10 cellular contexts compared by ENCODE assay signal in genomic region chr12:1083086-1083887, GRCh38.
DNase-seq lines count a peak whose midpoint lies in the region; ATAC-seq and TF ChIP-seq lines count a peak whose summit lies in the region.
"Had no signal": no experiment of that assay in that cellular context is flagged by ENCODE, and none has a peak within 500 bp of the region (broad histone marks: within the 10 kb centered on the region; RNA-seq: fewer than 3 reads in every experiment).

No MANE protein-coding gene starts in this region.

- H3K79me2 ChIP-seq in parathyroid adenoma: no peaks in the 10 kb centered on the region

- DNase-seq in DMS114 treated with DMSO at 0.1 percent for 48 hours (lab: John Stamatoyannopoulos, UW; ENCODE audit: unreplicated experiment) (peak; percentile 70), RWPE2 (ENCODE audit: low spot score) (no peak), globus pallidus (ENCODE audit: low spot score) (peak; percentile 35), upper lobe of right lung (no peak), HUDEP-2 (lab: John Stamatoyannopoulos, UW; ENCODE audit: unreplicated experiment in 76 of 76) (no peak)
- DNase-seq in activated T-cell treated with anti-CD3 and anti-CD28 coated beads, Interleukin-2, amount 50 U/mL, for 48 hours: no peak
- DNase-seq: activated naive CD8-positive, alpha-beta T cell treated with anti-CD3 and anti-CD28 coated beads, Interleukin-2, amount 10 ng/mL, durations not matched to agents 7 days and 5 days; T1000 had no signal

- H3K4me1 ChIP-seq in RWPE2 (ENCODE audit: insufficient read depth, poor library complexity, severe bottlenecking) (peaks cover 8% of the 10 kb centered on the region), parathyroid adenoma (peaks cover 9% of the 10 kb centered on the region), upper lobe of right lung (peaks cover 1% of the 10 kb centered on the region)

- peak overlapping the region; percentile 22 for H3K9ac ChIP-seq in parathyroid adenoma

- TF ChIP-seq CTCF in RWPE2 (IDR thresholded peaks at IDR 0.05; ENCODE audit: poor library complexity, severe bottlenecking) (no peak), parathyroid adenoma (IDR thresholded peaks at IDR 0.05) (no peak), upper lobe of right lung (IDR thresholded peaks at IDR 0.05) (no peak)

- H3K9me3 ChIP-seq in RWPE2 (ENCODE audit: severe bottlenecking) (no peaks in the 10 kb centered on the region), parathyroid adenoma (ENCODE audit: control insufficient read depth, low read length) (no peaks in the 10 kb centered on the region), upper lobe of right lung (no peaks in the 10 kb centered on the region)

- peak overlapping the region; percentile 68 for H3K4me2 ChIP-seq in parathyroid adenoma (ENCODE audit: low read length)

- H2AFZ ChIP-seq in parathyroid adenoma: peak overlapping the region; percentile 77

- intact Hi-C loops in upper lobe of right lung (cut with DNase I): no loop called here

- H3K4me3 ChIP-seq in RWPE2 (ENCODE audit: severe bottlenecking): no peak overlapping the region
- peak overlapping the region; percentile 61 for H3K4me3 ChIP-seq in parathyroid adenoma (ENCODE audit: low read depth, low read length)
- no peak overlapping the region for H3K4me3 ChIP-seq in upper lobe of right lung

- H3K36me3 ChIP-seq in RWPE2 (ENCODE audit: low read depth) (peaks cover 14% of the 10 kb centered on the region), parathyroid adenoma (ENCODE audit: control insufficient read depth, insufficient read depth, low read length) (no peaks in the 10 kb centered on the region), upper lobe of right lung (no peaks in the 10 kb centered on the region)

- ATAC-seq in RWPE2 (ENCODE audit: low read depth) (peak; percentile 53), HG03469 (IDR thresholded peaks at IDR 0.05; ENCODE audit: unreplicated experiment) (no peak), upper lobe of right lung (no peak)

- peak overlapping the region; percentile 21 for H3K27ac ChIP-seq in RWPE2 (ENCODE audit: poor library complexity, severe bottlenecking)
- H3K27ac ChIP-seq in parathyroid adenoma: peak overlapping the region; percentile 96
- no peak overlapping the region for H3K27ac ChIP-seq in upper lobe of right lung

- no peaks in the 10 kb centered on the region for H3K27me3 ChIP-seq in RWPE2 (ENCODE audit: insufficient read depth, poor library complexity, severe bottlenecking)
- H3K27me3 ChIP-seq in parathyroid adenoma (ENCODE audit: control insufficient read depth, insufficient read depth, low read length): no peaks in the 10 kb centered on the region
- no peaks in the 10 kb centered on the region for H3K27me3 ChIP-seq in upper lobe of right lung

Comparison
In these comparisons a context has a peak if more than half of its experiments do, and no peak if none do; other contexts are left out.
1. DNase-seq: peak in DMS114 treated with DMSO at 0.1 percent for 48 hours (single experiment) and globus pallidus (single experiment); none in RWPE2 (single experiment), activated T-cell treated with anti-CD3 and anti-CD28 coated beads, Interleukin-2, amount 50 U/mL, for 48 hours (0 of 2), upper lobe of right lung (single experiment) and HUDEP-2 (0 of 76).